Comparison of ENCODE assay signal across 1 cellular context in the genomic region with DNA sequence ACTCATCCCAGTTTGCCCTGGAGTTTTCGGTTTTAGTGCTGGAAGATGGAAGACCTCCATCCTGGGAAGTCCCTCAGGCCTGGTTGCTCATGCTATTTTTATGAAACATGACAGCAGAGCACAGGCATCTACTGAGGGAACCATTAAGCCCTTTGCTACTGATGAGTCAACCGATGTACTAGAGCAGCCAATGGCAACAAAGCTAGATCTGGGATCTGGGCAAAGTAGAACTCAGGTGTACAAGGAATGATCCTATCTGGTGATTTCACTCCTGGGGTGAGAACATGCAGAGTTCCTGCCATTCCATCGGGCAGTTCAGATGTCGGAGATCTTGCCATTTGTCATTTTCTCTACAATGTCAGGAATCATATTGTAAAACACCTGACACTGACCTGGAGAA.
TF ChIP-seq lines count a peak whose summit lies in the region.

No MANE protein-coding gene starts in this region.

TF ChIP-seq in SK-N-SH, 30 proteins besides CTCF, POLR2A, EP300 and RAD21:
- TF ChIP-seq JUND (IDR thresholded peaks at IDR 0.05) (no peak), FOXM1 (IDR thresholded peaks at IDR 0.05; ENCODE audit: low read depth) (no peak), TAF1 (IDR thresholded peaks at IDR 0.05; ENCODE audit: borderline replicate concordance, low read depth, low read length) (no peak), NFIC (IDR thresholded peaks at IDR 0.05; ENCODE audit: borderline replicate concordance) (no peak), EZH2phosphoT487 (IDR thresholded peaks at IDR 0.05; ENCODE audit: borderline replicate concordance, low read depth) (no peak), RFX5 (IDR thresholded peaks at IDR 0.05; ENCODE audit: low read length) (no peak), SIN3A (IDR thresholded peaks at IDR 0.05; ENCODE audit: borderline replicate concordance, low read depth, low read length) (no peak), POLR2AphosphoS5 (IDR thresholded peaks at IDR 0.05; ENCODE audit: low read depth, low read length) (no peak), SMC3 (IDR thresholded peaks at IDR 0.05; ENCODE audit: low read depth, low read length) (no peak)
- TF ChIP-seq, protein P1, sequence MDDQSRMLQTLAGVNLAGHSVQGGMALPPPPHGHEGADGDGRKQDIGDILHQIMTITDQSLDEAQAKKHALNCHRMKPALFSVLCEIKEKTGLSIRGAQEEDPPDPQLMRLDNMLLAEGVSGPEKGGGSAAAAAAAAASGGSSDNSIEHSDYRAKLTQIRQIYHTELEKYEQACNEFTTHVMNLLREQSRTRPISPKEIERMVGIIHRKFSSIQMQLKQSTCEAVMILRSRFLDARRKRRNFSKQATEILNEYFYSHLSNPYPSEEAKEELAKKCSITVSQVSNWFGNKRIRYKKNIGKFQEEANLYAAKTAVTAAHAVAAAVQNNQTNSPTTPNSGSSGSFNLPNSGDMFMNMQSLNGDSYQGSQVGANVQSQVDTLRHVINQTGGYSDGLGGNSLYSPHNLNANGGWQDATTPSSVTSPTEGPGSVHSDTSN (IDR thresholded peaks at IDR 0.05): no peak
- TF ChIP-seq, protein P2, sequence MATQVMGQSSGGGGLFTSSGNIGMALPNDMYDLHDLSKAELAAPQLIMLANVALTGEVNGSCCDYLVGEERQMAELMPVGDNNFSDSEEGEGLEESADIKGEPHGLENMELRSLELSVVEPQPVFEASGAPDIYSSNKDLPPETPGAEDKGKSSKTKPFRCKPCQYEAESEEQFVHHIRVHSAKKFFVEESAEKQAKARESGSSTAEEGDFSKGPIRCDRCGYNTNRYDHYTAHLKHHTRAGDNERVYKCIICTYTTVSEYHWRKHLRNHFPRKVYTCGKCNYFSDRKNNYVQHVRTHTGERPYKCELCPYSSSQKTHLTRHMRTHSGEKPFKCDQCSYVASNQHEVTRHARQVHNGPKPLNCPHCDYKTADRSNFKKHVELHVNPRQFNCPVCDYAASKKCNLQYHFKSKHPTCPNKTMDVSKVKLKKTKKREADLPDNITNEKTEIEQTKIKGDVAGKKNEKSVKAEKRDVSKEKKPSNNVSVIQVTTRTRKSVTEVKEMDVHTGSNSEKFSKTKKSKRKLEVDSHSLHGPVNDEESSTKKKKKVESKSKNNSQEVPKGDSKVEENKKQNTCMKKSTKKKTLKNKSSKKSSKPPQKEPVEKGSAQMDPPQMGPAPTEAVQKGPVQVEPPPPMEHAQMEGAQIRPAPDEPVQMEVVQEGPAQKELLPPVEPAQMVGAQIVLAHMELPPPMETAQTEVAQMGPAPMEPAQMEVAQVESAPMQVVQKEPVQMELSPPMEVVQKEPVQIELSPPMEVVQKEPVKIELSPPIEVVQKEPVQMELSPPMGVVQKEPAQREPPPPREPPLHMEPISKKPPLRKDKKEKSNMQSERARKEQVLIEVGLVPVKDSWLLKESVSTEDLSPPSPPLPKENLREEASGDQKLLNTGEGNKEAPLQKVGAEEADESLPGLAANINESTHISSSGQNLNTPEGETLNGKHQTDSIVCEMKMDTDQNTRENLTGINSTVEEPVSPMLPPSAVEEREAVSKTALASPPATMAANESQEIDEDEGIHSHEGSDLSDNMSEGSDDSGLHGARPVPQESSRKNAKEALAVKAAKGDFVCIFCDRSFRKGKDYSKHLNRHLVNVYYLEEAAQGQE (IDR thresholded peaks at IDR 0.05; ENCODE audit: low read depth, low read length): no peak
- TF ChIP-seq, protein P3, sequence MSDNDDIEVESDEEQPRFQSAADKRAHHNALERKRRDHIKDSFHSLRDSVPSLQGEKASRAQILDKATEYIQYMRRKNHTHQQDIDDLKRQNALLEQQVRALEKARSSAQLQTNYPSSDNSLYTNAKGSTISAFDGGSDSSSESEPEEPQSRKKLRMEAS (IDR thresholded peaks at IDR 0.05; ENCODE audit: low read depth): no peak
